In the genomic region with DNA sequence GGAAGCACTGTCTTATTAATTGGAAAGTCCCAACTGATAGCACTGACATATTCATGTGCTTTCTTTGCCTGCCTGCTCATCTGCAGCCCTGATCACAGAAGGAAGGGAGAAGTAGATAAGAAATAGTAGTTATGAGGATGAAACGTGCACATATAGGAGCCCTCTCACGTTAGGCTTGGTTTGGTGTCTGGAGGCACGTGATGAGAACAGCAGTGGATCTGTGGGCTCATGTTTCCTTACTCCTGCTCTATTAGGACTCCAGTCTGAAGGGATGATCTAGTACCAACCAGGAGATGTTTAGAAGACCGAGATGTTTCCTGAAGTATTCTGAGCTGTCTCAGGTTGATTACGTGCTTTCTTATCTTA, we compare ENCODE assay signal across 1 cellular context.
TF ChIP-seq lines count a peak whose summit lies in the region.

No MANE protein-coding gene starts in this region.

TF ChIP-seq in IMR-90, 13 proteins besides CTCF, POLR2A, EP300 and RAD21:
- TF ChIP-seq, protein P1, sequence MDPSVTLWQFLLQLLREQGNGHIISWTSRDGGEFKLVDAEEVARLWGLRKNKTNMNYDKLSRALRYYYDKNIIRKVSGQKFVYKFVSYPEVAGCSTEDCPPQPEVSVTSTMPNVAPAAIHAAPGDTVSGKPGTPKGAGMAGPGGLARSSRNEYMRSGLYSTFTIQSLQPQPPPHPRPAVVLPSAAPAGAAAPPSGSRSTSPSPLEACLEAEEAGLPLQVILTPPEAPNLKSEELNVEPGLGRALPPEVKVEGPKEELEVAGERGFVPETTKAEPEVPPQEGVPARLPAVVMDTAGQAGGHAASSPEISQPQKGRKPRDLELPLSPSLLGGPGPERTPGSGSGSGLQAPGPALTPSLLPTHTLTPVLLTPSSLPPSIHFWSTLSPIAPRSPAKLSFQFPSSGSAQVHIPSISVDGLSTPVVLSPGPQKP (IDR thresholded peaks at IDR 0.05; ENCODE audit: borderline replicate concordance, low read depth, low read length) = no peak
- TF ChIP-seq MAFK (IDR thresholded peaks at IDR 0.05; ENCODE audit: low read depth, low read length) (no peak), RFX5 (IDR thresholded peaks at IDR 0.05; ENCODE audit: low read depth, low read length) (no peak), FOS (IDR thresholded peaks at IDR 0.05; ENCODE audit: low read depth, low read length) (no peak), BHLHE40 (IDR thresholded peaks at IDR 0.05; ENCODE audit: low read depth, low read length) (no peak), RCOR1 (IDR thresholded peaks at IDR 0.05; ENCODE audit: insufficient replicate concordance, low read length) (no peak), SMC3 (IDR thresholded peaks at IDR 0.05; ENCODE audit: low read depth, low read length) (no peak), MXI1 (IDR thresholded peaks at IDR 0.05; ENCODE audit: borderline replicate concordance, low read depth, low read length) (no peak), MAZ (IDR thresholded peaks at IDR 0.05; ENCODE audit: borderline replicate concordance, low read depth, low read length) (no peak), CEBPB (IDR thresholded peaks at IDR 0.05; ENCODE audit: low read depth, low read length) (no peak), NFE2L2 (IDR thresholded peaks at IDR 0.05; ENCODE audit: low read depth, low read length) (no peak), CHD1 (IDR thresholded peaks at IDR 0.05; ENCODE audit: low read depth, low read length) (no peak)
- TF ChIP-seq, protein P2, sequence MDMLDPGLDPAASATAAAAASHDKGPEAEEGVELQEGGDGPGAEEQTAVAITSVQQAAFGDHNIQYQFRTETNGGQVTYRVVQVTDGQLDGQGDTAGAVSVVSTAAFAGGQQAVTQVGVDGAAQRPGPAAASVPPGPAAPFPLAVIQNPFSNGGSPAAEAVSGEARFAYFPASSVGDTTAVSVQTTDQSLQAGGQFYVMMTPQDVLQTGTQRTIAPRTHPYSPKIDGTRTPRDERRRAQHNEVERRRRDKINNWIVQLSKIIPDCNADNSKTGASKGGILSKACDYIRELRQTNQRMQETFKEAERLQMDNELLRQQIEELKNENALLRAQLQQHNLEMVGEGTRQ (IDR thresholded peaks at IDR 0.05; ENCODE audit: low read depth, low read length) = no peak
